1 cellular context compared by ENCODE assay signal in genomic region chrX:154436290-154436596, GRCh38.
TF ChIP-seq lines count a peak whose summit lies in the region.

No MANE protein-coding gene starts in this region.

TF ChIP-seq in SK-N-SH treated with all-trans-retinoic acid at 6 μM for 48 hours, 23 proteins besides CTCF, POLR2A, EP300 and RAD21 (continued from another document):
- no peak for TF ChIP-seq TSHZ2 (CRISPR knock-in tag; IDR thresholded peaks at IDR 0.05)
- TF ChIP-seq SNAI2 (CRISPR knock-in tag; IDR thresholded peaks at IDR 0.05): no peak
- TF ChIP-seq CSDC2 (CRISPR knock-in tag; IDR thresholded peaks at IDR 0.05): no peak
- no peak for TF ChIP-seq ZNF8 (CRISPR knock-in tag; IDR thresholded peaks at IDR 0.05)
- TF ChIP-seq RARB (CRISPR knock-in tag; IDR thresholded peaks at IDR 0.05): no peak
- no peak for TF ChIP-seq ZNF70 (CRISPR knock-in tag; IDR thresholded peaks at IDR 0.05)
TF ChIP-seq in SK-N-SH treated with all-trans-retinoic acid at 6 μM for 48 hours: peak in this region for 0.
